Comparison of ENCODE assay signal across 9 cellular contexts in genomic region chr2:85438291-85439110, GRCh38. TPM values are rescaled to one million over a fixed set of nuclear protein-coding genes. Genes with fewer than 3 reads are reported as not detected.
DNase-seq lines count a peak whose midpoint lies in the region; ATAC-seq and TF ChIP-seq lines count a peak whose summit lies in the region.
"Had no signal": no experiment of that assay in that cellular context is flagged by ENCODE, and none has a peak within 500 bp of the region (broad histone marks: within the 10 kb centered on the region; RNA-seq: fewer than 3 reads in every experiment).

No MANE protein-coding gene starts in this region.

- CTCF ChIA-PET in WTC11 (lab: Charles Lee): interaction anchor here (0.6 to 5.3 kb wide), 11 partner anchors 8 to 140 kb away, joined by 3 to 45 read pairs (median 4); partner anchors contain the start of genes MAT2A and SH2D6

- H3K36me3 ChIP-seq in HAP-1 (replicated peaks) (no peaks in the 10 kb centered on the region), right atrium auricular region (no peaks in the 10 kb centered on the region)

- DNase-seq in AG10803 (ENCODE audit: low read depth) (no peak), HAP-1 (ENCODE audit: low spot score in 2 of 2) (peak in 1 of 2 experiments; percentile 45), WTC11 (ENCODE audit: low spot score) (no peak), right atrium auricular region (ENCODE audit: low spot score) (no peak), skeletal muscle cell (ENCODE audit: low read depth) (no peak), NCI-H1930 (lab: John Stamatoyannopoulos, UW) (no peak)

- peak overlapping the region; percentile 95 to 97 for H3K27ac ChIP-seq in right atrium auricular region

- ATAC-seq in WTC11 (peak; percentile 15), HG02610 (IDR thresholded peaks at IDR 0.05; ENCODE audit: unreplicated experiment) (no peak), GM19035 (IDR thresholded peaks at IDR 0.05; ENCODE audit: unreplicated experiment) (no peak)
- ATAC-seq: HCT116 had no signal

- peak overlapping the region; percentile 50 for H3K4me3 ChIP-seq in AG10803 (ENCODE audit: low read length)
- peak overlapping the region; percentile 29 for H3K4me3 ChIP-seq in HAP-1
- peak overlapping the region; percentile 31 to 48 for H3K4me3 ChIP-seq in right atrium auricular region
- H3K4me3 ChIP-seq in skeletal muscle cell (ENCODE audit: low read depth, low read length): peak overlapping the region; percentile 11

- in situ Hi-C loops in HAP-1 (cut with MboI; ENCODE audit: low sequenced_read_pairs): loop anchor here (10.0 kb wide), 1 partner anchor 176 kb away; the partner anchor contains the start of genes C2orf68 and USP39

- peaks cover 15% of the 10 kb centered on the region for H3K4me1 ChIP-seq in HAP-1
- peaks cover 0 to 57% of the 10 kb centered on the region in 2 donors for H3K4me1 ChIP-seq in right atrium auricular region

- H3K27me3 Mint-ChIP-seq in WTC11 (ENCODE audit: low read depth): peaks cover 15% of the 10 kb centered on the region

- no peak for TF ChIP-seq CTCF in AG10803 (conservative IDR thresholded peaks at IDR 0.05; ENCODE audit: low read length)
- TF ChIP-seq CTCF in WTC11 (IDR thresholded peaks at IDR 0.05): no peak
- no peak for TF ChIP-seq CTCF in right atrium auricular region (IDR thresholded peaks at IDR 0.05)

- H3K4me1 Mint-ChIP-seq in WTC11: peaks cover 35% of the 10 kb centered on the region

- H3K27me3 ChIP-seq in HAP-1 (ENCODE audit: low read depth): no peaks in the 10 kb centered on the region
- no peaks in the 10 kb centered on the region for H3K27me3 ChIP-seq in right atrium auricular region

- no peaks in the 10 kb centered on the region for H3K36me3 Mint-ChIP-seq in WTC11

- H3K27ac Mint-ChIP-seq in WTC11: no peak overlapping the region

- POLR2A ChIA-PET in WTC11 (lab: Charles Lee): interaction anchor here (0.7 to 6.1 kb wide), 6 partner anchors 9 to 297 kb away, joined by 3 to 54 read pairs (median 4); partner anchors contain the start of gene MAT2A

- H3K9me3 ChIP-seq in HAP-1: no peaks in the 10 kb centered on the region
- no peaks in the 10 kb centered on the region for H3K9me3 ChIP-seq in right atrium auricular region

- H3K4me3 Mint-ChIP-seq in WTC11: peak overlapping the region; percentile 66

- no peaks in the 10 kb centered on the region for H3K9me3 Mint-ChIP-seq in WTC11

TF ChIP-seq in WTC11, 78 proteins besides CTCF, POLR2A, EP300 and RAD21:
- no peak for TF ChIP-seq TEAD4 (CRISPR knock-in tag; IDR thresholded peaks at IDR 0.05)
- no peak for TF ChIP-seq TCF7 (CRISPR knock-in tag; IDR thresholded peaks at IDR 0.05; ENCODE audit: low read depth)
- no peak for TF ChIP-seq FOXK1 (CRISPR knock-in tag; IDR thresholded peaks at IDR 0.05)
- TF ChIP-seq ETV6 (CRISPR knock-in tag; IDR thresholded peaks at IDR 0.05): no peak
- TF ChIP-seq NFE2L1 (CRISPR knock-in tag; IDR thresholded peaks at IDR 0.05): no peak
- TF ChIP-seq ZNF416 (CRISPR knock-in tag; IDR thresholded peaks at IDR 0.05): no peak
- TF ChIP-seq CREB1 (CRISPR knock-in tag; IDR thresholded peaks at IDR 0.05): no peak
- TF ChIP-seq RELA (CRISPR knock-in tag; IDR thresholded peaks at IDR 0.05; ENCODE audit: borderline replicate concordance): no peak
- TF ChIP-seq NFATC4 (CRISPR knock-in tag; IDR thresholded peaks at IDR 0.05): no peak

RNA-seq across cellular contexts. Expression of gene SH2D6, which starts 20.0 kb away (rescaled TPM):
- total RNA-seq in WTC11 (2021) (0.50 to 1.2 TPM (median 0.94 TPM) in 3 replicates), right atrium auricular region (not detected)

RNA-seq across cellular contexts. Expression of gene CAPG, which starts 28.3 kb away (rescaled TPM):
- total RNA-seq in WTC11 (2021) (117 to 139 TPM (median 131 TPM) in 3 replicates), right atrium auricular region (10 to 100 TPM in 1 of 2 donors, 1 to 10 TPM in 1; 8.7 to 43.4 TPM)
